Comparison of ENCODE assay signal across 8 cellular contexts in genomic region chr9:130938652-130939404, GRCh38. TPM values are rescaled to one million over a fixed set of nuclear protein-coding genes. Genes with fewer than 3 reads are reported as not detected.
DNase-seq lines count a peak whose midpoint lies in the region; ATAC-seq and TF ChIP-seq lines count a peak whose summit lies in the region.

TSS of gene FIBCD1 (minus strand) at chr9:130939247. CDS start at chr9:130938607, 640 bp downstream.

- H3K4me1 ChIP-seq in SJCRH30 (peaks cover 7% of the 10 kb centered on the region), endodermal cell (ENCODE audit: control insufficient read depth, insufficient read depth, low read length) (no peaks in the 10 kb centered on the region)

- peak within 1 kb of the TSS; percentile 73 for H3K4me3 Mint-ChIP-seq in endodermal cell
- H3K4me3 Mint-ChIP-seq in neural crest cell: peak within 1 kb of the TSS; percentile 85

- H3K27ac Mint-ChIP-seq in endodermal cell (no peak within 1 kb of the TSS), neural crest cell (ENCODE audit: unreplicated experiment) (no peak within 1 kb of the TSS)

- H3K4me1 Mint-ChIP-seq in endodermal cell: peaks cover 6% of the 10 kb centered on the region
- H3K4me1 Mint-ChIP-seq in neural crest cell: peaks cover 14% of the 10 kb centered on the region

- H3K4me3 ChIP-seq in SJCRH30: peak within 1 kb of the TSS; percentile 64
- peak within 1 kb of the TSS; percentile 76 for H3K4me3 ChIP-seq in endodermal cell (ENCODE audit: low read length)

- TF ChIP-seq CTCF in GM13976 (IDR thresholded peaks at IDR 0.05; ENCODE audit: borderline replicate concordance, control extremely low read depth, extremely low read depth, insufficient read depth, missing control alignments) (no peak), endodermal cell (conservative IDR thresholded peaks at IDR 0.05) (peak; percentile 64), neural crest cell (conservative IDR thresholded peaks at IDR 0.05) (peak; percentile 44)

- ATAC-seq in GM18520 (IDR thresholded peaks at IDR 0.05; ENCODE audit: unreplicated experiment): no peak
- ATAC-seq in GM21360 (IDR thresholded peaks at IDR 0.05; ENCODE audit: unreplicated experiment): no peak
- no peak for ATAC-seq in GM18502 (IDR thresholded peaks at IDR 0.05; ENCODE audit: poor library complexity, unreplicated experiment)

- DNase-seq in AG08395 (ENCODE audit: low spot score): peak; percentile 41
- peak; percentile 77 for DNase-seq in GM13976 (ENCODE audit: low spot score)
- DNase-seq in SJCRH30: peak; percentile 60 to 69
- peak; percentile 86 for DNase-seq in endodermal cell
- DNase-seq in neural crest cell (ENCODE audit: low read depth, low spot score): no peak

- H3K9me3 Mint-ChIP-seq in endodermal cell: no peaks in the 10 kb centered on the region
- no peaks in the 10 kb centered on the region for H3K9me3 Mint-ChIP-seq in neural crest cell

- in situ Hi-C loops in GM13976 (cut with MboI; ENCODE audit: low sequenced_read_pairs, unreplicated experiment): loop anchor here (10.0 kb wide), 1 partner anchor 64 kb away; no protein-coding TSS in a partner anchor

- H3K36me3 ChIP-seq in SJCRH30 (no peaks in the 10 kb centered on the region), endodermal cell (ENCODE audit: control insufficient read depth, insufficient read depth, low read length) (no peaks in the 10 kb centered on the region)

- H3K27me3 Mint-ChIP-seq in endodermal cell (ENCODE audit: insufficient read depth) (peaks cover 52% of the 10 kb centered on the region), neural crest cell (ENCODE audit: low read depth) (peaks cover 82% of the 10 kb centered on the region)

- WGBS in endodermal cell (ENCODE audit: insufficient coverage in 1 of 2, insufficient read length in 1 of 2), 2 experiments: 0% methylated on average over 46 to 98 of the region's 98 CpGs

- H3K9ac ChIP-seq in endodermal cell (ENCODE audit: extremely low read depth, low read length, poor library complexity, severe bottlenecking): no peak within 1 kb of the TSS

- no peaks in the 10 kb centered on the region for H3K9me3 ChIP-seq in SJCRH30 (replicated peaks)
- no peaks in the 10 kb centered on the region for H3K9me3 ChIP-seq in endodermal cell (ENCODE audit: control insufficient read depth, low read length)

- no peak within 1 kb of the TSS for H3K27ac ChIP-seq in SJCRH30
- no peak within 1 kb of the TSS for H3K27ac ChIP-seq in endodermal cell (ENCODE audit: low read depth, low read length)

- H3K36me3 Mint-ChIP-seq in endodermal cell (ENCODE audit: low read depth): no peaks in the 10 kb centered on the region
- H3K36me3 Mint-ChIP-seq in neural crest cell (ENCODE audit: low read depth): no peaks in the 10 kb centered on the region

- H3K27me3 ChIP-seq in SJCRH30: peaks cover 40% of the 10 kb centered on the region
- peaks cover 63% of the 10 kb centered on the region for H3K27me3 ChIP-seq in endodermal cell (ENCODE audit: control insufficient read depth, insufficient read depth, low read length, poor library complexity, severe bottlenecking)

RNA-seq across cellular contexts. Expression of gene FIBCD1, which starts in this region (rescaled TPM):
- 2.8 TPM in 1 of 2 replicates, not detected in the other for total RNA-seq in SJCRH30 (2014; rRNA removed; shearing (Covaris generic))
- 1 to 10 TPM; 2.8 to 3.7 TPM for total RNA-seq in endodermal cell
- polyA plus RNA-seq in endodermal cell (2013, experiment 1 of 2): 4.3 TPM
- 3.4 TPM for polyA plus RNA-seq in endodermal cell (2013, experiment 2 of 2)
- 0.23 and 0.45 TPM in 2 replicates for total RNA-seq in neural crest cell
